1 cellular context compared by ENCODE assay signal in the genomic region with DNA sequence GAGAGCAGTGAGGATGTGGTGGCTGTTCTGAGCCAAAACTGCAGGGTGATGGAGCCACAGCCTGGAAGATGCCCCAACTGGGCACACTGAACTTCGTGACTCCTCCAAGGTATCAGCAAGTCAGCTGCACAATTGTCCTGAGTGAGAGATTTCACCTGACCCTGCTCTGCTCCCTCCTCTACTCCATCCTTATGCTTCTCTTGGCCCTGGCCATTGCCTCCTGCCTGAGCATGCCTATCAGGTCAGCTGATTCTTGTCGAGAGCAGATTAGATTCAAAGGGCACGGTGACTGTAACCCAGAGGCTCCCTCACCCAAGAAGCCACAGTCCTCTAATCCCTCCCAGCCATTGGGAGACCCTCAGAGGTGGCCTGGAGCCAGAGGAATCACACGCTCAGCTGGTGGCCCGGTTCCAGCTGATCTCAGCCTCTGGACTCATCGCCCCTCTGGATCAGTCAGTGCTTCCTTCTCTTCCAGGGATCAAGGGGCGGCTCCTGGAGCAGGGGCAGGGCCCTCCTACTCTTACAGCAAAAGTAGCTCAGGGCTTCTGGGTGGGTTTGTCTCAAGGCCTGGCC.
TF ChIP-seq lines count a peak whose summit lies in the region.

No MANE protein-coding gene starts in this region.

TF ChIP-seq in SK-N-SH, 30 proteins besides CTCF, POLR2A, EP300 and RAD21 (continued from another document):
- TF ChIP-seq, protein P1, sequence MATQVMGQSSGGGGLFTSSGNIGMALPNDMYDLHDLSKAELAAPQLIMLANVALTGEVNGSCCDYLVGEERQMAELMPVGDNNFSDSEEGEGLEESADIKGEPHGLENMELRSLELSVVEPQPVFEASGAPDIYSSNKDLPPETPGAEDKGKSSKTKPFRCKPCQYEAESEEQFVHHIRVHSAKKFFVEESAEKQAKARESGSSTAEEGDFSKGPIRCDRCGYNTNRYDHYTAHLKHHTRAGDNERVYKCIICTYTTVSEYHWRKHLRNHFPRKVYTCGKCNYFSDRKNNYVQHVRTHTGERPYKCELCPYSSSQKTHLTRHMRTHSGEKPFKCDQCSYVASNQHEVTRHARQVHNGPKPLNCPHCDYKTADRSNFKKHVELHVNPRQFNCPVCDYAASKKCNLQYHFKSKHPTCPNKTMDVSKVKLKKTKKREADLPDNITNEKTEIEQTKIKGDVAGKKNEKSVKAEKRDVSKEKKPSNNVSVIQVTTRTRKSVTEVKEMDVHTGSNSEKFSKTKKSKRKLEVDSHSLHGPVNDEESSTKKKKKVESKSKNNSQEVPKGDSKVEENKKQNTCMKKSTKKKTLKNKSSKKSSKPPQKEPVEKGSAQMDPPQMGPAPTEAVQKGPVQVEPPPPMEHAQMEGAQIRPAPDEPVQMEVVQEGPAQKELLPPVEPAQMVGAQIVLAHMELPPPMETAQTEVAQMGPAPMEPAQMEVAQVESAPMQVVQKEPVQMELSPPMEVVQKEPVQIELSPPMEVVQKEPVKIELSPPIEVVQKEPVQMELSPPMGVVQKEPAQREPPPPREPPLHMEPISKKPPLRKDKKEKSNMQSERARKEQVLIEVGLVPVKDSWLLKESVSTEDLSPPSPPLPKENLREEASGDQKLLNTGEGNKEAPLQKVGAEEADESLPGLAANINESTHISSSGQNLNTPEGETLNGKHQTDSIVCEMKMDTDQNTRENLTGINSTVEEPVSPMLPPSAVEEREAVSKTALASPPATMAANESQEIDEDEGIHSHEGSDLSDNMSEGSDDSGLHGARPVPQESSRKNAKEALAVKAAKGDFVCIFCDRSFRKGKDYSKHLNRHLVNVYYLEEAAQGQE (IDR thresholded peaks at IDR 0.05; ENCODE audit: low read depth, low read length) = no peak
